1 cellular context compared by ENCODE assay signal in genomic region chr2:17821080-17821479, GRCh38.
TF ChIP-seq lines count a peak whose summit lies in the region.

No MANE protein-coding gene starts in this region.

TF ChIP-seq in GM12878, 131 proteins besides CTCF, POLR2A, EP300 and RAD21 (continued from another document):
- TF ChIP-seq NR2C1 (IDR thresholded peaks at IDR 0.05) (no peak), CEBPB (IDR thresholded peaks at IDR 0.05; ENCODE audit: borderline replicate concordance in 1 of 2, low read depth in 2 of 2, low read length in 2 of 2) (no peak)
